In genomic region chr10:33487014-33487776, GRCh38 we compare ENCODE assay signal across 11 cellular contexts.
A peak's percentile ranks its signal among the peaks of the same experiment; 100 is the strongest.
DNase-seq lines count a peak whose midpoint lies in the region; ATAC-seq and TF ChIP-seq lines count a peak whose summit lies in the region.
"Had no signal": no experiment of that assay in that cellular context is flagged by ENCODE, and none has a peak within 500 bp of the region (broad histone marks: within the 10 kb centered on the region; RNA-seq: fewer than 3 reads in every experiment).

No MANE protein-coding gene starts in this region.

- H2AFZ ChIP-seq in mammary epithelial cell (ENCODE audit: low read depth, low read length): peak overlapping the region; percentile 31
- H2AFZ ChIP-seq in OCI-LY3 (ENCODE audit: low read depth, low read length): 0 out of 2 replicates have a peak overlapping the region, but pooled peaks have one; percentile 30

- H3K79me2 ChIP-seq in mammary epithelial cell (ENCODE audit: insufficient read depth, low read length) (no peaks in the 10 kb centered on the region), OCI-LY3 (ENCODE audit: low read length) (no peaks in the 10 kb centered on the region)

- ATAC-seq in HG03442 (IDR thresholded peaks at IDR 0.05; ENCODE audit: unreplicated experiment): no peak
- ATAC-seq in HG03520 (IDR thresholded peaks at IDR 0.05; ENCODE audit: unreplicated experiment): no peak

- 65% methylated on average over 4 of the region's 4 CpGs for WGBS in mammary epithelial cell (ENCODE audit: low coverage, missing lambda C conversion rate)

- POLR2A ChIA-PET in MCF 10A (lab: Yijun Ruan, JAX): interaction anchor here (0.6 kb wide), 1 partner anchor 452 kb away, joined by 3 read pairs; no protein-coding TSS in a partner anchor

- no peaks in the 10 kb centered on the region for H4K20me1 ChIP-seq in mammary epithelial cell (ENCODE audit: insufficient read depth, low read length)
- no peaks in the 10 kb centered on the region for H4K20me1 ChIP-seq in OCI-LY3 (ENCODE audit: insufficient read depth, low read length)

- H3K9ac ChIP-seq in mammary epithelial cell (ENCODE audit: insufficient read depth, low read length) (no peak overlapping the region), OCI-LY3 (ENCODE audit: low read length) (no peak overlapping the region)

- H3K27me3 Mint-ChIP-seq in MCF 10A (ENCODE audit: insufficient read depth, unreplicated experiment): no peaks in the 10 kb centered on the region

- H3K9me3 ChIP-seq in mammary epithelial cell (replicated peaks; ENCODE audit: insufficient read depth, low read length) (no peaks in the 10 kb centered on the region), OCI-LY3 (ENCODE audit: insufficient read depth, low read length) (no peaks in the 10 kb centered on the region)
- H3K9me3 ChIP-seq: Peyer's patch had no signal

- H3K9me3 Mint-ChIP-seq in MCF 10A (ENCODE audit: unreplicated experiment): no peaks in the 10 kb centered on the region

- no peak overlapping the region for H3K27ac ChIP-seq in mammary epithelial cell (ENCODE audit: insufficient read depth, low read depth, low read length)
- H3K27ac ChIP-seq in OCI-LY3 (ENCODE audit: low read length): no peak overlapping the region
- H3K27ac ChIP-seq: Peyer's patch had no signal

- peaks cover 6% of the 10 kb centered on the region for H3K4me1 Mint-ChIP-seq in MCF 10A (ENCODE audit: insufficient read depth, unreplicated experiment)

- H3K4me1 ChIP-seq in mammary epithelial cell (ENCODE audit: insufficient read depth, low read length) (no peaks in the 10 kb centered on the region), OCI-LY3 (ENCODE audit: low read length) (no peaks in the 10 kb centered on the region)

- intact Hi-C loops in mammary epithelial cell (cut with micrococcal nuclease): no loop called here
- intact Hi-C loops in MCF 10A (cut with micrococcal nuclease): no loop called here

- dilution Hi-C loops in mammary epithelial cell (cut with HindIII; ENCODE audit: low sequenced_read_pairs): no loop called here

- BruUV-seq in mammary epithelial cell (replicated peaks; lab: Mats Ljungman, UMichigan): no TSS peak
- BruUV-seq in MCF 10A (replicated peaks; lab: Mats Ljungman, UMichigan): no TSS peak

- H3K4me2 ChIP-seq in mammary epithelial cell (ENCODE audit: insufficient read depth, low read depth, low read length) (no peak overlapping the region), OCI-LY3 (ENCODE audit: low read length) (peak overlapping the region; percentile 34)

- no peak overlapping the region for H3K4me3 Mint-ChIP-seq in MCF 10A (ENCODE audit: unreplicated experiment)

- peak; percentile 9 to 25 for TF ChIP-seq CTCF in mammary epithelial cell (conservative IDR thresholded peaks at IDR 0.05 in 1 of 2, IDR thresholded peaks at IDR 0.05 in 1 of 2; ENCODE audit: extremely low read depth in 1 of 2, insufficient read depth in 1 of 2, low read depth in 1 of 2, low read length in 2 of 2)
- no peak for TF ChIP-seq CTCF in MCF 10A (IDR thresholded peaks at IDR 0.05; ENCODE audit: unreplicated experiment)
- TF ChIP-seq CTCF in OCI-LY3 (IDR thresholded peaks at IDR 0.05; ENCODE audit: low read depth, low read length): no peak
- TF ChIP-seq CTCF in fibroblast of mammary gland (conservative IDR thresholded peaks at IDR 0.05; ENCODE audit: control insufficient read depth, insufficient read depth, low read depth, low read length): peak; percentile 15

- no peak for DNase-seq in mammary epithelial cell
- DNase-seq in MCF 10A (ENCODE audit: unreplicated experiment): no peak
- DNase-seq in fibroblast of mammary gland (ENCODE audit: low read depth): peak; percentile 21
- DNase-seq in NCI-H446 treated with DMSO at 0.1 percent for 48 hours (lab: John Stamatoyannopoulos, UW): no peak
- no peak for DNase-seq in HPDE6-E6E7 (ENCODE audit: extremely low spot score)
- DNase-seq: DMS79; effector CD8-positive, alpha-beta T cell; Peyer's patch had no signal

- in situ Hi-C loops in mammary epithelial cell (cut with MboI; ENCODE audit: low sequenced_read_pairs in 2 of 2): no loop called here

- H3K27me3 ChIP-seq in mammary epithelial cell (ENCODE audit: insufficient read depth, low read length) (no peaks in the 10 kb centered on the region), OCI-LY3 (ENCODE audit: low read depth, low read length) (no peaks in the 10 kb centered on the region)
- H3K27me3 ChIP-seq: Peyer's patch had no signal

- CTCF ChIA-PET in mammary epithelial cell (lab: Charles Lee; ENCODE audit: low non-redundant PET) (interaction anchor here (0.5 kb wide), 1 partner anchor 72 kb away, joined by 3 read pairs; no protein-coding TSS in a partner anchor), MCF 10A (lab: Yijun Ruan, JAX) (interaction anchor here (0.5 to 0.7 kb wide), 2 partner anchors 387 to 462 kb away, joined by 3 read pairs; no protein-coding TSS in a partner anchor)

- H3K27ac Mint-ChIP-seq in MCF 10A (ENCODE audit: low read depth, unreplicated experiment): no peak overlapping the region

- H3K4me3 ChIP-seq in mammary epithelial cell (replicated peaks in 1 of 3; ENCODE audit: insufficient read depth in 1 of 3, low read depth in 2 of 3, low read length in 3 of 3) (no peak overlapping the region), OCI-LY3 (ENCODE audit: low read length) (peak overlapping the region; percentile 26; the same call in 1 of the 2 replicates), fibroblast of mammary gland (ENCODE audit: control insufficient read depth, low read depth, low read length) (no peak overlapping the region)

- H3K36me3 ChIP-seq in mammary epithelial cell (ENCODE audit: insufficient read depth, low read length) (no peaks in the 10 kb centered on the region), OCI-LY3 (replicated peaks; ENCODE audit: low read depth, low read length) (no peaks in the 10 kb centered on the region)
- H3K36me3 ChIP-seq: Peyer's patch had no signal

- no peaks in the 10 kb centered on the region for H3K36me3 Mint-ChIP-seq in MCF 10A (ENCODE audit: insufficient read depth, unreplicated experiment)

Comparison
In these comparisons a context has a peak if more than half of its experiments do, and no peak if none do; other contexts are left out.
1. CTCF ChIP-seq: peak in mammary epithelial cell (2 of 2) and fibroblast of mammary gland (single experiment); none in MCF 10A (single experiment) and OCI-LY3 (single experiment).